ENCODE assay signal across 14 cellular contexts in the genomic region with DNA sequence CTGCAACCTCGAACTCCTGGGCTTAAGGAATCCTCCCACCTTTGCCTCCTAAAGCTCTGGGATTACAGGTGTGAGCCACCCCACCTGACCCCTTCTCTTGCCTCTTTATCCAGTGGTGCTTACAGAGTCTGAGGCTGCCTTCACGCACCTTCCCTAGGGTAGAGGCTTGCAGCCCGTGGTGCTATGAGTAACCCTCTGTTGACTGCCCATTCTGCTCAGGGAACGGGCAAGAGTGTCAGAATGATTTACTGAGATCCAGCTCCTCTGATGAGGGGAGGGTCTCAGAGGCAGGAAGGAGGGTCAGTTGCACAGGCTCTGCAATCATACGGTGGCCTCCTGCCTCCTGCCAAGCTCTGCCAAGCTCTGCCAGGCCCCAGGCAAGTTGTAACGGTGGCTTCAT.
A peak's percentile ranks its signal among the peaks of the same experiment; 100 is the strongest.
DNase-seq lines count a peak whose midpoint lies in the region; ATAC-seq, FAIRE-seq and TF ChIP-seq lines count a peak whose summit lies in the region.
"Had no signal": no experiment of that assay in that cellular context is flagged by ENCODE, and none has a peak within 500 bp of the region (broad histone marks: within the 10 kb centered on the region; RNA-seq: fewer than 3 reads in every experiment).

No MANE protein-coding gene starts in this region.

- no peak overlapping the region for H3K56ac ChIP-seq in IMR-90 (ENCODE audit: extremely low read depth, insufficient read depth, low read length)

- peak overlapping the region; percentile 46 for H3K27ac Mint-ChIP-seq in dendritic cell treated with granulocyte-macrophage colony-stimulating factor and Interleukin-4, amounts not matched to agents 40 ng/mL and 50 ng/mL, for 4 days
- peak overlapping the region; percentile 16 for H3K27ac Mint-ChIP-seq in nephron progenitor cell
- no peak overlapping the region for H3K27ac Mint-ChIP-seq in stimulated activated effector memory CD8-positive, alpha-beta T cell treated with anti-CD3 and anti-CD28 coated beads, Interleukin-12 subunit alpha, Interleukin-12 subunit beta, amount 100 ng/mL, for 72 hours
- H3K27ac Mint-ChIP-seq: GM23338 had no signal

- 73% methylated on average over 2 of the region's 6 CpGs; no CpG with 5 or more reads in 1 of the 2 experiments for WGBS in IMR-90 (ENCODE audit: extremely low coverage in 2 of 2, insufficient read length in 1 of 2), 2 experiments
- WGBS in HepG2 (ENCODE audit: low lambda C conversion rate) = 11% methylated on average over 6 of the region's 6 CpGs

- H2BK15ac ChIP-seq in IMR-90 (ENCODE audit: low read depth, low read length) = no peak overlapping the region

- H3K9me1 ChIP-seq in IMR-90 (ENCODE audit: insufficient read depth, low read length) = 0 out of 2 replicates have a peak, but pooled peaks cover 4% of the 10 kb centered on the region

- no peak overlapping the region for H2BK120ac ChIP-seq in IMR-90 (ENCODE audit: low read depth, low read length)

- CTCF ChIA-PET in IMR-90 (lab: Yijun Ruan, JAX) = no interaction called here
- CTCF ChIA-PET in HepG2 (lab: Yijun Ruan, JAX; ENCODE audit: low intra/inter-chr PET ratio, low total read pairs) = no interaction called here

- H3K14ac ChIP-seq in IMR-90 (replicated peaks; ENCODE audit: low read depth, low read length) = no peak overlapping the region

- no peaks in the 10 kb centered on the region for H3K36me3 ChIP-seq in IMR-90 (ENCODE audit: control insufficient read depth, insufficient read depth, low read length)
- no peaks in the 10 kb centered on the region for H3K36me3 ChIP-seq in HepG2 (replicated peaks in 1 of 2; ENCODE audit: control insufficient read depth in 1 of 2, insufficient read depth in 2 of 2, low read length in 2 of 2)
- H3K36me3 ChIP-seq: BLaER1 had no signal

- no peak overlapping the region for H3K4me3 Mint-ChIP-seq in dendritic cell treated with granulocyte-macrophage colony-stimulating factor and Interleukin-4, amounts not matched to agents 40 ng/mL and 50 ng/mL, for 4 days
- no peak overlapping the region for H3K4me3 Mint-ChIP-seq in nephron progenitor cell
- H3K4me3 Mint-ChIP-seq in stimulated activated effector memory CD8-positive, alpha-beta T cell treated with anti-CD3 and anti-CD28 coated beads, Interleukin-12 subunit alpha, Interleukin-12 subunit beta, amount 100 ng/mL, for 72 hours = no peak overlapping the region
- H3K4me3 Mint-ChIP-seq: GM23338 had no signal

- peaks cover 33% of the 10 kb centered on the region for H3K27me3 Mint-ChIP-seq in dendritic cell treated with granulocyte-macrophage colony-stimulating factor and Interleukin-4, amounts not matched to agents 40 ng/mL and 50 ng/mL, for 4 days
- H3K27me3 Mint-ChIP-seq in nephron progenitor cell (ENCODE audit: low read depth, poor library complexity) = peaks cover 16% of the 10 kb centered on the region

- no peak for DNase-seq in IMR-90
- DNase-seq in HepG2 (ENCODE audit: low spot score) = no peak
- DNase-seq in nephron progenitor cell = peak; percentile 25
- DNase-seq in stimulated activated effector memory CD8-positive, alpha-beta T cell treated with anti-CD3 and anti-CD28 coated beads, Interleukin-12 subunit alpha, Interleukin-12 subunit beta, amount 100 ng/mL, for 72 hours (ENCODE audit: low spot score in 2 of 2) = no peak
- DNase-seq: 8988T, AML-193, H7 had no signal

- 0 out of 2 replicates have a peak overlapping the region, but pooled peaks have one; percentile 38 for H4K91ac ChIP-seq in IMR-90 (ENCODE audit: insufficient read depth, low read depth, low read length)

- H4K20me1 ChIP-seq in IMR-90 (ENCODE audit: insufficient read depth, low read length) (no peaks in the 10 kb centered on the region), HepG2 (ENCODE audit: insufficient read depth, low read length) (no peaks in the 10 kb centered on the region)
- H4K20me1 ChIP-seq: BLaER1 had no signal

- peaks cover 58% of the 10 kb centered on the region for H3K4me1 Mint-ChIP-seq in dendritic cell treated with granulocyte-macrophage colony-stimulating factor and Interleukin-4, amounts not matched to agents 40 ng/mL and 50 ng/mL, for 4 days (ENCODE audit: low read depth)
- peaks cover 37% of the 10 kb centered on the region for H3K4me1 Mint-ChIP-seq in nephron progenitor cell
- H3K4me1 Mint-ChIP-seq in stimulated activated effector memory CD8-positive, alpha-beta T cell treated with anti-CD3 and anti-CD28 coated beads, Interleukin-12 subunit alpha, Interleukin-12 subunit beta, amount 100 ng/mL, for 72 hours = no peaks in the 10 kb centered on the region

- in situ Hi-C loops in IMR-90 (cut with MboI; ENCODE audit: low sequenced_read_pairs) (no loop called here), HepG2 (cut with HindIII; ENCODE audit: extremely low pct_ligation_motif_present, low pct_unique_long_range_greater_than_20kb) (no loop called here)

- no peaks in the 10 kb centered on the region for H3K79me1 ChIP-seq in IMR-90 (ENCODE audit: low read depth in 1 of 2, low read length in 2 of 2)

- H3K27ac ChIP-seq in IMR-90 (ENCODE audit: insufficient read depth, low read length) (no peak overlapping the region), HepG2 (ENCODE audit: extremely low read length, insufficient read depth, low read length) (no peak overlapping the region)
- H3K27ac ChIP-seq: BLaER1 had no signal

- H2BK5ac ChIP-seq in IMR-90 (ENCODE audit: low read depth, low read length, poor library complexity, severe bottlenecking) = no peak overlapping the region

- TF ChIP-seq EP300 in HepG2 (IDR thresholded peaks at IDR 0.05; ENCODE audit: low read depth in 2 of 2, low read length in 2 of 2) (no peak), HepG2 (CRISPR knock-in tag; IDR thresholded peaks at IDR 0.05; ENCODE audit: borderline replicate concordance) (no peak)

- H3K23ac ChIP-seq in IMR-90 (ENCODE audit: low read depth, low read length) = no peak overlapping the region

- BruUV-seq in IMR-90 (replicated peaks; lab: Mats Ljungman, UMichigan) = no TSS peak
- BruUV-seq in HepG2 (replicated peaks; lab: Mats Ljungman, UMichigan) = no TSS peak

- H3K79me2 ChIP-seq in HepG2 (ENCODE audit: insufficient read depth, low read length) = no peaks in the 10 kb centered on the region

- dilution Hi-C loops in IMR-90 (cut with HindIII; ENCODE audit: low sequenced_read_pairs, unreplicated experiment) = no loop called here

- no peaks in the 10 kb centered on the region for H3K36me3 Mint-ChIP-seq in dendritic cell treated with granulocyte-macrophage colony-stimulating factor and Interleukin-4, amounts not matched to agents 40 ng/mL and 50 ng/mL, for 4 days (ENCODE audit: low read depth)
- no peaks in the 10 kb centered on the region for H3K36me3 Mint-ChIP-seq in nephron progenitor cell (ENCODE audit: low read depth)
- no peaks in the 10 kb centered on the region for H3K36me3 Mint-ChIP-seq in stimulated activated effector memory CD8-positive, alpha-beta T cell treated with anti-CD3 and anti-CD28 coated beads, Interleukin-12 subunit alpha, Interleukin-12 subunit beta, amount 100 ng/mL, for 72 hours

- no peak overlapping the region for H4K8ac ChIP-seq in IMR-90 (ENCODE audit: low read depth in 2 of 2, low read length in 2 of 2)

- H3K4me1 ChIP-seq in IMR-90 (ENCODE audit: control insufficient read depth, insufficient read depth, low read length) (peaks cover 5% of the 10 kb centered on the region; the same call in 1 of the 2 replicates), HepG2 (ENCODE audit: insufficient read depth, low read length) (peaks cover 63% of the 10 kb centered on the region)
- H3K4me1 ChIP-seq: BLaER1 had no signal

- no peak overlapping the region for H2BK20ac ChIP-seq in IMR-90 (ENCODE audit: low read depth, low read length)

- H2AK5ac ChIP-seq in IMR-90 (ENCODE audit: low read depth, low read length) = peak overlapping the region; percentile 34; the same call in 1 of the 2 replicates

- no peak overlapping the region for H4K5ac ChIP-seq in IMR-90 (ENCODE audit: low read depth, low read length)

- no peak overlapping the region for H3K18ac ChIP-seq in IMR-90 (ENCODE audit: low read depth, low read length)

- no peak overlapping the region for H3K4ac ChIP-seq in IMR-90 (ENCODE audit: low read depth, low read length)

- FAIRE-seq in HepG2 (lab: Jason Lieb, UNC) = no peak
- FAIRE-seq: GM18507 had no signal

- no peak for ATAC-seq in IMR-90 (ENCODE audit: low read depth)
- ATAC-seq in HepG2 = peak; percentile 51
- no peak for ATAC-seq in HG02763 (IDR thresholded peaks at IDR 0.05; ENCODE audit: unreplicated experiment)
- ATAC-seq in stimulated activated effector memory CD8-positive, alpha-beta T cell treated with anti-CD3 and anti-CD28 coated beads, Interleukin-12 subunit alpha, Interleukin-12 subunit beta, amount 100 ng/mL, for 72 hours = no peak
- ATAC-seq in GM21576 (IDR thresholded peaks at IDR 0.05; ENCODE audit: unreplicated experiment) = no peak
- no peak for ATAC-seq in HG02973 (IDR thresholded peaks at IDR 0.05; ENCODE audit: unreplicated experiment)
- ATAC-seq: GM23338 had no signal

- H2AK9ac ChIP-seq in IMR-90 (replicated peaks; ENCODE audit: low read depth, low read length, poor library complexity) = no peak overlapping the region

- intact Hi-C loops in IMR-90 (cut with micrococcal nuclease) = no loop called here
- intact Hi-C loops in dendritic cell treated with granulocyte-macrophage colony-stimulating factor and Interleukin-4, amounts not matched to agents 40 ng/mL and 50 ng/mL, for 4 days (cut with micrococcal nuclease) = no loop called here
- intact Hi-C loops in HepG2 (cut with micrococcal nuclease; ENCODE audit: unreplicated experiment) = loop anchor here (10.0 kb wide), 1 partner anchor 586 kb away; no protein-coding TSS in a partner anchor

- TF ChIP-seq RAD21 in IMR-90 (IDR thresholded peaks at IDR 0.05; ENCODE audit: low read length) (no peak), HepG2 (CRISPR knock-in tag; IDR thresholded peaks at IDR 0.05) (no peak)

- no peaks in the 10 kb centered on the region for H3K27me3 ChIP-seq in IMR-90 (ENCODE audit: control insufficient read depth, insufficient read depth, low read length)
- H3K27me3 ChIP-seq in HepG2 (ENCODE audit: control insufficient read depth in 1 of 2, insufficient read depth in 2 of 2, low read length in 2 of 2) = no peaks in the 10 kb centered on the region
- H3K27me3 ChIP-seq: BLaER1 had no signal

- no peak for TF ChIP-seq POLR2A in IMR-90 (IDR thresholded peaks at IDR 0.05; ENCODE audit: low read depth, low read length)
- no peak for TF ChIP-seq POLR2A in HepG2 (IDR thresholded peaks at IDR 0.05; ENCODE audit: insufficient read depth in 1 of 2, low read depth in 2 of 2, low read length in 2 of 2)

- no peak overlapping the region for H3K4me2 ChIP-seq in IMR-90 (ENCODE audit: low read depth, low read length)
- H3K4me2 ChIP-seq in HepG2 (ENCODE audit: low read depth, low read length) = peak overlapping the region; percentile 36
- H3K4me2 ChIP-seq: BLaER1, GM23338 had no signal

- POLR2A ChIA-PET in IMR-90 (lab: Charles Lee; ENCODE audit: unreplicated experiment) = no interaction called here
- POLR2A ChIA-PET in HepG2 (lab: Yijun Ruan, JAX) = no interaction called here

- no peak overlapping the region for H3K9ac ChIP-seq in IMR-90 (ENCODE audit: low read depth, low read length)
- no peak overlapping the region; the same call in 1 of the 2 replicates for H3K9ac ChIP-seq in HepG2 (ENCODE audit: insufficient read depth, low read depth, low read length)
- H3K9ac ChIP-seq: BLaER1 had no signal

- no peaks in the 10 kb centered on the region for H3K9me3 ChIP-seq in IMR-90 (ENCODE audit: control insufficient read depth, insufficient read depth, low read length)
- no peaks in the 10 kb centered on the region for H3K9me3 ChIP-seq in HepG2 (ENCODE audit: low read length)
- H3K9me3 ChIP-seq: BLaER1 had no signal

- H3K9me3 Mint-ChIP-seq in dendritic cell treated with granulocyte-macrophage colony-stimulating factor and Interleukin-4, amounts not matched to agents 40 ng/mL and 50 ng/mL, for 4 days = no peaks in the 10 kb centered on the region
- H3K9me3 Mint-ChIP-seq in nephron progenitor cell = no peaks in the 10 kb centered on the region
- peaks cover 6% of the 10 kb centered on the region for H3K9me3 Mint-ChIP-seq in stimulated activated effector memory CD8-positive, alpha-beta T cell treated with anti-CD3 and anti-CD28 coated beads, Interleukin-12 subunit alpha, Interleukin-12 subunit beta, amount 100 ng/mL, for 72 hours
- H3K9me3 Mint-ChIP-seq: GM23338 had no signal

- H2AFZ ChIP-seq in IMR-90 (replicated peaks; ENCODE audit: low read length, poor library complexity) = no peak overlapping the region
- no peak overlapping the region for H2AFZ ChIP-seq in HepG2 (ENCODE audit: low read length)
- H2AFZ ChIP-seq: GM23338 had no signal

- TF ChIP-seq CTCF in IMR-90 (conservative IDR thresholded peaks at IDR 0.05; ENCODE audit: low read depth, low read length) = no peak
- no peak for TF ChIP-seq CTCF in HepG2 (CRISPR knock-in tag; IDR thresholded peaks at IDR 0.05)
- no peak for TF ChIP-seq CTCF in nephron progenitor cell (IDR thresholded peaks at IDR 0.05)

- no peak overlapping the region for H3K4me3 ChIP-seq in IMR-90 (ENCODE audit: insufficient read depth, low read depth, low read length)
- H3K4me3 ChIP-seq in HepG2 (replicated peaks in 1 of 3; ENCODE audit: insufficient read depth in 1 of 3, low read depth in 2 of 3, low read length in 3 of 3) = peak overlapping the region in 1 of 3 experiments; percentile 26; a peak in 1 of 6 replicates
- H3K4me3 ChIP-seq: BLaER1, GM23338 had no signal
